ENCODE assay signal across 12 cellular contexts in the genomic region with DNA sequence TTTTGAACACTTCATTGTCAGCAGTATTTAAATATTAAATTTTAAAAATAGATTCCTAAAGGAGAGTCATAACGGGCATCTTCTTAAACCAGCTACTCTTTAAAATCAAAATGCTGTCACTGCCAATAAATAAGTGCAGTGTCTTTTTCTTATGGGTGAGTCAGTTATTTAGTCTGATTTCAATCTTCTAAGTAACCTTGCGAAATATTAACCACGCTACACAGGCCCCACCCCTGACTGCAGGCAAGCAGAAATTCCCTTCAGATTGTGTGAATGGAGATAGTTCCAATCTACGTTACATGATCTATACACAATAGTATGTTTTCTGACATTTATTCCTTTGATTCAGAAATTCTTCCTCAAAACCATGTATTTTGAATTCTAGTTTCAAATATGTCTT.
DNase-seq lines count a peak whose midpoint lies in the region; ATAC-seq and TF ChIP-seq lines count a peak whose summit lies in the region.
"Had no signal": no experiment of that assay in that cellular context is flagged by ENCODE, and none has a peak within 500 bp of the region (broad histone marks: within the 10 kb centered on the region; RNA-seq: fewer than 3 reads in every experiment).

No MANE protein-coding gene starts in this region.

- no peak overlapping the region for H3K27ac Mint-ChIP-seq in Calu3 (ENCODE audit: unreplicated experiment)
- H3K27ac Mint-ChIP-seq: nephron had no signal

- ATAC-seq in body of pancreas (no peak), mucosa of descending colon (peak; percentile 45), GM19324 (IDR thresholded peaks at IDR 0.05; ENCODE audit: low FRiP score, unreplicated experiment) (no peak), HG02798 (IDR thresholded peaks at IDR 0.05; ENCODE audit: poor library complexity, unreplicated experiment) (no peak)

- no peak for TF ChIP-seq POLR2A in body of pancreas (IDR thresholded peaks at IDR 0.05)

- TF ChIP-seq CTCF in Calu3 (IDR thresholded peaks at IDR 0.05; ENCODE audit: unreplicated experiment) (no peak), body of pancreas (IDR thresholded peaks at IDR 0.05) (no peak), mucosa of descending colon (IDR thresholded peaks at IDR 0.05) (no peak)

- CTCF ChIA-PET in Calu3 (lab: Charles Lee) = no interaction called here

- 22 to 28% methylated on average over 4 of the region's 4 CpGs for WGBS in body of pancreas, 2 donors

- H3K27me3 Mint-ChIP-seq in Calu3 (ENCODE audit: unreplicated experiment) = no peaks in the 10 kb centered on the region

- H3K4me3 ChIP-seq in MG63 (no peak overlapping the region), body of pancreas (no peak overlapping the region), mucosa of descending colon (no peak overlapping the region)
- H3K4me3 ChIP-seq: heart right ventricle had no signal

- DNase-seq in Calu3 (peak; percentile 59), MG63 (peak; percentile 47), body of pancreas (peak in 3 of 4 donors; percentile 13 to 41 (median 36)), mucosa of descending colon (peak in 2 of 3 donors; percentile 33 to 45), iPS-NIHi11 (ENCODE audit: low spot score) (no peak), nucleus accumbens (lab: John Stamatoyannopoulos, UW) (no peak)
- DNase-seq: activated CD8-positive, alpha-beta memory T cell treated with anti-CD3 and anti-CD28 coated beads for 24 hours; heart right ventricle; NCI-H1092 had no signal

- H3K36me3 Mint-ChIP-seq in Calu3 (ENCODE audit: insufficient read depth, unreplicated experiment) = no peaks in the 10 kb centered on the region

- intact Hi-C loops in Calu3 (cut with micrococcal nuclease; ENCODE audit: unreplicated experiment) = loop anchor here (5.0 kb wide), 1 partner anchor 556 kb away; no protein-coding TSS in a partner anchor
- intact Hi-C loops in body of pancreas (cut with DNase I) = no loop called here
- intact Hi-C loops in mucosa of descending colon (cut with DNase I, micrococcal nuclease) = no loop called here

- no peaks in the 10 kb centered on the region for H3K9me3 Mint-ChIP-seq in Calu3 (ENCODE audit: low read depth, unreplicated experiment)
- H3K9me3 Mint-ChIP-seq: nephron had no signal

- H3K36me3 ChIP-seq in MG63 (no peaks in the 10 kb centered on the region), body of pancreas (replicated peaks in 1 of 2; ENCODE audit: insufficient read depth in 1 of 2, low read depth in 2 of 2) (no peaks in the 10 kb centered on the region), mucosa of descending colon (ENCODE audit: low read depth) (no peaks in the 10 kb centered on the region)
- H3K36me3 ChIP-seq: heart right ventricle had no signal

- peaks cover 26% of the 10 kb centered on the region for H3K4me1 Mint-ChIP-seq in Calu3 (ENCODE audit: low read depth, unreplicated experiment)

- no peak overlapping the region for H3K27ac ChIP-seq in body of pancreas
- H3K27ac ChIP-seq: heart right ventricle had no signal

- H3K9me3 ChIP-seq in MG63 = no peaks in the 10 kb centered on the region
- H3K9me3 ChIP-seq in body of pancreas = no peaks in the 10 kb centered on the region
- no peaks in the 10 kb centered on the region for H3K9me3 ChIP-seq in mucosa of descending colon
- H3K9me3 ChIP-seq: heart right ventricle had no signal

- no TSS peak for BruUV-seq in Calu3 (replicated peaks; lab: Mats Ljungman, UMichigan)

- no peak overlapping the region for H3K4me3 Mint-ChIP-seq in Calu3 (ENCODE audit: low read depth, unreplicated experiment)
- H3K4me3 Mint-ChIP-seq: nephron had no signal

- H3K27me3 ChIP-seq in MG63 (no peaks in the 10 kb centered on the region), body of pancreas (no peaks in the 10 kb centered on the region)
- H3K27me3 ChIP-seq: heart right ventricle had no signal

- H3K4me1 ChIP-seq in body of pancreas (no peaks in the 10 kb centered on the region), mucosa of descending colon (ENCODE audit: low read depth) (peaks cover 14% of the 10 kb centered on the region)

Comparison
In these comparisons a context has a peak if more than half of its experiments do, and no peak if none do; other contexts are left out.
1. DNase-seq: peak in Calu3 (single experiment), MG63 (single experiment), body of pancreas (3 of 4) and mucosa of descending colon (2 of 3); none in iPS-NIHi11 (single experiment) and nucleus accumbens (0 of 56).